Comparison of ENCODE assay signal across 8 cellular contexts in genomic region chr12:55831407-55831880, GRCh38. TPM values are rescaled to one million over a fixed set of nuclear protein-coding genes. Genes with fewer than 3 reads are reported as not detected.
DNase-seq lines count a peak whose midpoint lies in the region; ATAC-seq and TF ChIP-seq lines count a peak whose summit lies in the region.

No MANE protein-coding gene starts in this region.

- peak overlapping the region; percentile 97 for H3K4me2 ChIP-seq in BLaER1

- in situ Hi-C loops in Panc1 (cut with HindIII; ENCODE audit: low pct_unique_long_range_greater_than_20kb, low sequenced_read_pairs): no loop called here

- CTCF ChIA-PET in Panc1 (lab: Charles Lee): no interaction called here

- H2AFZ ChIP-seq in neuron (ENCODE audit: low read depth, low read length): no peak overlapping the region

- ATAC-seq in Panc1 (no peak), GM19023 (IDR thresholded peaks at IDR 0.05; ENCODE audit: unreplicated experiment) (no peak)

- H4K20me1 ChIP-seq in BLaER1: no peaks in the 10 kb centered on the region

- peak overlapping the region; percentile 88; the same call in 1 of the 2 replicates for H3K4me3 ChIP-seq in BLaER1
- peak overlapping the region; percentile 75 to 92 for H3K4me3 ChIP-seq in Panc1 (ENCODE audit: low read depth in 2 of 2, low read length in 2 of 2)
- H3K4me3 ChIP-seq in neuron (ENCODE audit: low read length): peak overlapping the region; percentile 76

- intact Hi-C loops in Panc1 (cut with micrococcal nuclease; ENCODE audit: unreplicated experiment): no loop called here

- peak overlapping the region; percentile 86; the same call in 1 of the 2 replicates for H3K9ac ChIP-seq in BLaER1

- H3K27ac ChIP-seq in BLaER1 (no peak overlapping the region), Panc1 (ENCODE audit: low read length) (peak overlapping the region; percentile 92; the same call in 1 of the 2 replicates), epithelial cell of prostate (peak overlapping the region; percentile 67)

- POLR2A ChIA-PET in Panc1 (lab: Charles Lee): no interaction called here

- H3K27me3 ChIP-seq in BLaER1: no peaks in the 10 kb centered on the region
- H3K27me3 ChIP-seq in Panc1 (ENCODE audit: control insufficient read depth, insufficient read depth, low read length): no peaks in the 10 kb centered on the region
- H3K27me3 ChIP-seq in neuron (ENCODE audit: insufficient read depth, low read length): no peaks in the 10 kb centered on the region

- peaks cover 42% of the 10 kb centered on the region for H3K4me1 ChIP-seq in BLaER1
- H3K4me1 ChIP-seq in Panc1 (ENCODE audit: control insufficient read depth, insufficient read depth, low read length): peaks cover 20% of the 10 kb centered on the region
- peaks cover 29% of the 10 kb centered on the region for H3K4me1 ChIP-seq in neuron (ENCODE audit: insufficient read depth, low read length)

- no peaks in the 10 kb centered on the region for H3K9me3 ChIP-seq in BLaER1
- H3K9me3 ChIP-seq in Panc1 (ENCODE audit: control insufficient read depth, insufficient read depth, low read depth, low read length): no peaks in the 10 kb centered on the region
- no peaks in the 10 kb centered on the region for H3K9me3 ChIP-seq in neuron (ENCODE audit: low read length)

- peaks cover 14% of the 10 kb centered on the region for H3K36me3 ChIP-seq in BLaER1
- H3K36me3 ChIP-seq in Panc1 (ENCODE audit: control insufficient read depth, insufficient read depth, low read length): peaks cover 6% of the 10 kb centered on the region; the same call in 1 of the 2 replicates
- H3K36me3 ChIP-seq in neuron (ENCODE audit: insufficient read depth, low read length): peaks cover 12% of the 10 kb centered on the region

- no peak for DNase-seq in Panc1 (ENCODE audit: low read depth, low spot score)
- DNase-seq in epithelial cell of prostate (ENCODE audit: low read depth, low spot score): no peak
- DNase-seq in SK-N-DZ (ENCODE audit: low spot score): no peak
- DNase-seq in HT-29 (ENCODE audit: low spot score): no peak
- no peak for DNase-seq in inferior parietal cortex (ENCODE audit: extremely low spot score)

- no TSS peak for BruUV-seq in Panc1 (replicated peaks; lab: Mats Ljungman, UMichigan)

- TF ChIP-seq CTCF in Panc1 (IDR thresholded peaks at IDR 0.05): no peak

RNA-seq across cellular contexts. Expression of gene DNAJC14, which starts 2.1 kb away (rescaled TPM):
- total RNA-seq in Panc1 (2021; ENCODE audit: unreplicated experiment): 51.9 TPM
- polyA plus RNA-seq in Panc1 (2012; ENCODE audit: insufficient read length): 33.6 TPM
- 51.9 and 55.0 TPM in 2 replicates for polyA plus RNA-seq in SK-N-DZ (2014; cell fraction: cytosol; rRNA removed)
- 17.1 and 17.9 TPM in 2 replicates for polyA plus RNA-seq in SK-N-DZ (2014; cell fraction: nucleus; rRNA removed)
- 30.3 and 35.7 TPM in 2 replicates for total RNA-seq in HT-29 (2014; rRNA removed; shearing (Covaris generic))

RNA-seq across cellular contexts. Expression of gene MMP19, which starts 11.3 kb away (rescaled TPM):
- total RNA-seq in Panc1 (2021; ENCODE audit: unreplicated experiment): 0.05 TPM
- not detected for polyA plus RNA-seq in Panc1 (2012; ENCODE audit: insufficient read length)
- polyA plus RNA-seq in SK-N-DZ (2014; cell fraction: cytosol; rRNA removed): 0.50 TPM in 1 of 2 replicates, not detected in the other
- not detected in 2 replicates for polyA plus RNA-seq in SK-N-DZ (2014; cell fraction: nucleus; rRNA removed)
- total RNA-seq in HT-29 (2014; rRNA removed; shearing (Covaris generic)): not detected in 2 replicates

RNA-seq across cellular contexts. Expression of gene ORMDL2, which starts 13.6 kb away (rescaled TPM):
- 59.6 TPM for total RNA-seq in Panc1 (2021; ENCODE audit: unreplicated experiment)
- 64.5 TPM for polyA plus RNA-seq in Panc1 (2012; ENCODE audit: insufficient read length)
- 10.1 and 14.7 TPM in 2 replicates for polyA plus RNA-seq in SK-N-DZ (2014; cell fraction: cytosol; rRNA removed)
- 8.9 and 17.5 TPM in 2 replicates for polyA plus RNA-seq in SK-N-DZ (2014; cell fraction: nucleus; rRNA removed)
- 35.1 and 46.6 TPM in 2 replicates for total RNA-seq in HT-29 (2014; rRNA removed; shearing (Covaris generic))

RNA-seq across cellular contexts. Expression of gene SARNP, which starts 13.9 kb away (rescaled TPM):
- total RNA-seq in Panc1 (2021; ENCODE audit: unreplicated experiment): 69.3 TPM
- 51.9 TPM for polyA plus RNA-seq in Panc1 (2012; ENCODE audit: insufficient read length)
- 195 and 235 TPM in 2 replicates for polyA plus RNA-seq in SK-N-DZ (2014; cell fraction: cytosol; rRNA removed)
- 99.9 and 153 TPM in 2 replicates for polyA plus RNA-seq in SK-N-DZ (2014; cell fraction: nucleus; rRNA removed)
- 39.3 and 47.7 TPM in 2 replicates for total RNA-seq in HT-29 (2014; rRNA removed; shearing (Covaris generic))
